In the genomic region with DNA sequence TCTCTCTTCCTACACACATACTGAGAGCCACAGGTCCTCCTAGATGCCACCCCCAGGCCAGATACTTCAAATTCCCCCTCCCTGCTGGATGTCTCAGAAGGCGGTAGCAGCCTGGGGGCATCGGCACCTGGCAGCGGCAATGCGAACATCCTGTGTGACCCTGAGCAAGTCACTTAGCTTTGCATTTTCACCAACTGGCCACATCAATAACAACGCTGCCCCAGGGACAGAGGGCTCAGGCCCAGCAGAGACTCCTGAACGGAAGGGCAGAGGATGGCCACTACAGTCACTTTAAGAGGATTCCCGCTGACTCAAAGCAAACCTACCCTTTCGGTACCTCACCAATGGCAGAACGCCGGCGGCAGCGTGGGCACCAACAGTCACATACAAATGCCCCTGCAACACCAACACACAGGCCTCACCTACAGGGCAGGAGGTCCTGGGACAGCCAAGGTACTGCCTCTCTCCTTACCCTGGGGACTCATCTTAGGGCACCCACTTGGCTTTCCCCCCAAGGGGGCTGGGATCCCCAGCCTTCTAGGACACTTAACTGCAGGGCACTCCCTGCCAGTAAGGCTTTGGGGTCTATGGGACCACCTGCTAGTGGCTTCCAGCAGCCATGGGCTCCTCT, we compare ENCODE assay signal across 11 cellular contexts. TPM values are rescaled to one million over a fixed set of nuclear protein-coding genes. Genes with fewer than 3 reads are reported as not detected.
DNase-seq lines count a peak whose midpoint lies in the region; ATAC-seq and TF ChIP-seq lines count a peak whose summit lies in the region.
"Had no signal": no experiment of that assay in that cellular context is flagged by ENCODE, and none has a peak within 500 bp of the region (broad histone marks: within the 10 kb centered on the region; RNA-seq: fewer than 3 reads in every experiment).

No MANE protein-coding gene starts in this region.

- intact Hi-C loops in left ventricle myocardium superior (cut with micrococcal nuclease) = no loop called here
- intact Hi-C loops in dendritic cell treated with granulocyte-macrophage colony-stimulating factor and Interleukin-4, amounts not matched to agents 40 ng/mL and 50 ng/mL, for 4 days (cut with micrococcal nuclease) = loop anchor here (5.0 kb wide), 1 partner anchor 55 kb away; no protein-coding TSS in a partner anchor
- intact Hi-C loops in tibial artery (cut with DNase I; ENCODE audit: low total_unique reads) = loop anchor here (2.0 kb wide), 1 partner anchor 35 kb away; no protein-coding TSS in a partner anchor

- H3K36me3 Mint-ChIP-seq in dendritic cell treated with granulocyte-macrophage colony-stimulating factor and Interleukin-4, amounts not matched to agents 40 ng/mL and 50 ng/mL, for 4 days (ENCODE audit: low read depth) = no peaks in the 10 kb centered on the region
- H3K36me3 Mint-ChIP-seq in mesothelial cell of epicardium = no peaks in the 10 kb centered on the region

- peaks cover 90% of the 10 kb centered on the region for H3K27me3 Mint-ChIP-seq in dendritic cell treated with granulocyte-macrophage colony-stimulating factor and Interleukin-4, amounts not matched to agents 40 ng/mL and 50 ng/mL, for 4 days
- peaks cover 85% of the 10 kb centered on the region for H3K27me3 Mint-ChIP-seq in mesothelial cell of epicardium (ENCODE audit: low read depth)

- H3K4me3 ChIP-seq in cardiac muscle cell (peak overlapping the region; percentile 32), tibial artery (peak overlapping the region; percentile 46 to 61)

- no peaks in the 10 kb centered on the region for H3K9me3 Mint-ChIP-seq in dendritic cell treated with granulocyte-macrophage colony-stimulating factor and Interleukin-4, amounts not matched to agents 40 ng/mL and 50 ng/mL, for 4 days
- no peaks in the 10 kb centered on the region for H3K9me3 Mint-ChIP-seq in mesothelial cell of epicardium

- H3K9me3 ChIP-seq in cardiac muscle cell (ENCODE audit: low read depth) (no peaks in the 10 kb centered on the region), tibial artery (no peaks in the 10 kb centered on the region)
- H3K9me3 ChIP-seq: pancreas had no signal

- H3K4me3 Mint-ChIP-seq in dendritic cell treated with granulocyte-macrophage colony-stimulating factor and Interleukin-4, amounts not matched to agents 40 ng/mL and 50 ng/mL, for 4 days = peak overlapping the region; percentile 63
- peak overlapping the region; percentile 66 for H3K4me3 Mint-ChIP-seq in mesothelial cell of epicardium

- no peak for TF ChIP-seq CTCF in cardiac muscle cell (IDR thresholded peaks at IDR 0.05; ENCODE audit: low read depth, low read length)
- no peak for TF ChIP-seq CTCF in mesothelial cell of epicardium (IDR thresholded peaks at IDR 0.05; ENCODE audit: unreplicated experiment)
- TF ChIP-seq CTCF in tibial artery (IDR thresholded peaks at IDR 0.05) = no peak

- H3K36me3 ChIP-seq in cardiac muscle cell (no peaks in the 10 kb centered on the region), tibial artery (no peaks in the 10 kb centered on the region)
- H3K36me3 ChIP-seq: pancreas had no signal

- ATAC-seq in left ventricle myocardium superior = no peak
- ATAC-seq in HG02610 (IDR thresholded peaks at IDR 0.05; ENCODE audit: unreplicated experiment) = no peak
- ATAC-seq in GM21528 (IDR thresholded peaks at IDR 0.05; ENCODE audit: low FRiP score, unreplicated experiment) = no peak

- H3K27ac Mint-ChIP-seq in dendritic cell treated with granulocyte-macrophage colony-stimulating factor and Interleukin-4, amounts not matched to agents 40 ng/mL and 50 ng/mL, for 4 days = no peak overlapping the region
- no peak overlapping the region for H3K27ac Mint-ChIP-seq in mesothelial cell of epicardium

- H3K27me3 ChIP-seq in cardiac muscle cell = peaks cover 59% of the 10 kb centered on the region
- peaks cover 0 to 45% of the 10 kb centered on the region in 2 donors for H3K27me3 ChIP-seq in tibial artery

- H3K27ac ChIP-seq in cardiac muscle cell = no peak overlapping the region
- H3K27ac ChIP-seq in tibial artery = no peak overlapping the region
- H3K27ac ChIP-seq: VCaP had no signal

- H3K4me1 ChIP-seq in cardiac muscle cell (ENCODE audit: low read depth) (peaks cover 8% of the 10 kb centered on the region), tibial artery (peaks cover 0 to 40% (median 29%) of the 10 kb centered on the region in 4 donors)

- no peak for DNase-seq in cardiac muscle cell (ENCODE audit: low read depth in 1 of 2, low spot score in 1 of 2)
- DNase-seq in left ventricle myocardium superior = no peak
- DNase-seq in mesothelial cell of epicardium (ENCODE audit: low spot score in 2 of 2, unreplicated experiment in 2 of 2) = peak in 1 of 2 experiments; percentile 36
- peak; percentile 8 to 33 for DNase-seq in tibial artery
- DNase-seq in occipital lobe (lab: John Stamatoyannopoulos, UW) = no peak

- H3K4me1 Mint-ChIP-seq in dendritic cell treated with granulocyte-macrophage colony-stimulating factor and Interleukin-4, amounts not matched to agents 40 ng/mL and 50 ng/mL, for 4 days (ENCODE audit: low read depth) = peaks cover 25% of the 10 kb centered on the region
- peaks cover 13% of the 10 kb centered on the region for H3K4me1 Mint-ChIP-seq in mesothelial cell of epicardium

RNA-seq across cellular contexts. Expression of a gene that starts 1.6 kb away (rescaled TPM):
- total RNA-seq in cardiac muscle cell (0.45 and 1.4 TPM in 2 replicates), left ventricle myocardium superior (2.6 TPM), mesothelial cell of epicardium (2.5 to 4.1 TPM (median 3.2 TPM) in 3 replicates), occipital lobe (1.9 TPM)
- polyA plus RNA-seq in cardiac muscle cell = 2.4 and 3.6 TPM in 2 replicates
- total RNA-seq: fibroblast of villous mesenchyme had no signal

Comparison
In these comparisons a context has a peak if more than half of its experiments do, and no peak if none do; other contexts are left out.
1. DNase-seq: peak in tibial artery (2 of 2); none in cardiac muscle cell (0 of 2), left ventricle myocardium superior (single experiment) and occipital lobe (single experiment).